In genomic region chr6:23533954-23534725, GRCh38 we compare ENCODE assay signal across 17 cellular contexts.
DNase-seq lines count a peak whose midpoint lies in the region; ATAC-seq, FAIRE-seq and TF ChIP-seq lines count a peak whose summit lies in the region.
"Had no signal": no experiment of that assay in that cellular context is flagged by ENCODE, and none has a peak within 500 bp of the region (broad histone marks: within the 10 kb centered on the region; RNA-seq: fewer than 3 reads in every experiment).

No MANE protein-coding gene starts in this region.

- in situ Hi-C loops in gastrocnemius medialis (cut with MboI; ENCODE audit: low sequenced_read_pairs in 4 of 4), result no loop called here

- FAIRE-seq in HTR-8/SVneo (lab: Jason Lieb, UNC), result no peak
- FAIRE-seq: endometrium had no signal

- no peaks in the 10 kb centered on the region for H3K36me3 ChIP-seq in gastrocnemius medialis

- no peak overlapping the region for H3K4me3 ChIP-seq in gastrocnemius medialis
- H3K4me3 ChIP-seq: psoas muscle had no signal

- ATAC-seq in gastrocnemius medialis, result peak; percentile 27 to 52
- ATAC-seq in GM21737 (IDR thresholded peaks at IDR 0.05; ENCODE audit: unreplicated experiment), result no peak
- ATAC-seq in HG02840 (IDR thresholded peaks at IDR 0.05; ENCODE audit: low FRiP score, unreplicated experiment), result no peak
- ATAC-seq: activated CD4-positive, CD25-positive, alpha-beta regulatory T cell treated with anti-CD3 and anti-CD28 coated beads, Interleukin-2, amount 50 U/mL, for 24 hours; Panc1 had no signal

- no peaks in the 10 kb centered on the region for H3K4me1 ChIP-seq in gastrocnemius medialis
- H3K4me1 ChIP-seq: psoas muscle had no signal

- no peaks in the 10 kb centered on the region for H3K27me3 ChIP-seq in gastrocnemius medialis

- no peak for TF ChIP-seq POLR2A in gastrocnemius medialis (IDR thresholded peaks at IDR 0.05)

- H3K9me3 ChIP-seq in gastrocnemius medialis, result no peaks in the 10 kb centered on the region
- H3K9me3 ChIP-seq: psoas muscle had no signal

- no peak overlapping the region for H3K27ac ChIP-seq in gastrocnemius medialis
- H3K27ac ChIP-seq: 22Rv1, psoas muscle had no signal

- intact Hi-C loops in gastrocnemius medialis (cut with DNase I; ENCODE audit: low total_unique reads), result no loop called here

- DNase-seq in DMS 273 (lab: John Stamatoyannopoulos, UW; ENCODE audit: unreplicated experiment) (peak; percentile 33), DMS 273 treated with DMSO at 0.1 percent for 48 hours (lab: John Stamatoyannopoulos, UW) (no peak), NCI-H2227 (lab: John Stamatoyannopoulos, UW; ENCODE audit: unreplicated experiment) (peak; percentile 95), fibroblast of gingiva (ENCODE audit: low read depth) (peak; percentile 44), gastrocnemius medialis (no peak), HTR-8/SVneo (ENCODE audit: insufficient read length, low spot score) (no peak)
- DNase-seq: activated CD8-positive, alpha-beta memory T cell treated with anti-CD3 and anti-CD28 coated beads, Interleukin-2, amount 50 U/mL, for 48 hours; activated naive CD8-positive, alpha-beta T cell treated with anti-CD3 and anti-CD28 coated beads for 36 hours; CD4-positive, CD25-positive, alpha-beta regulatory T cell; psoas muscle; stimulated activated CD4-positive, alpha-beta T cell treated with anti-CD3 and anti-CD28 coated beads, Interleukin-1b, Interleukin-23, amount 100 ng/mL, for 48 hours had no signal

- no peak for TF ChIP-seq CTCF in gastrocnemius medialis (IDR thresholded peaks at IDR 0.05 in 4 of 5, conservative IDR thresholded peaks at IDR 0.05 in 1 of 5)

Comparison
In these comparisons a context has a peak if more than half of its experiments do, and no peak if none do; other contexts are left out.
1. DNase-seq: peak in DMS 273 (single experiment), NCI-H2227 (single experiment) and fibroblast of gingiva (single experiment); none in DMS 273 treated with DMSO at 0.1 percent for 48 hours (single experiment), gastrocnemius medialis (0 of 2) and HTR-8/SVneo (single experiment).
2. ATAC-seq: peak in gastrocnemius medialis (2 of 2); none in GM21737 (single experiment) and HG02840 (single experiment).